Comparison of ENCODE assay signal across 8 cellular contexts in genomic region chr1:92584810-92585209, GRCh38.
DNase-seq lines count a peak whose midpoint lies in the region; ATAC-seq and TF ChIP-seq lines count a peak whose summit lies in the region.
"Not testable (repeated sequence)": the region's sequence is repeated elsewhere in the genome, so short reads cannot be mapped to it uniquely, and the experiment has no call there.

No MANE protein-coding gene starts in this region.

- TF ChIP-seq CTCF in Peyer's patch (IDR thresholded peaks at IDR 0.05): not testable (repeated sequence)

- peaks cover 8 to 12% (median 11%) of the 10 kb centered on the region in 11 experiments; a peak in 21 of 22 replicates for H3K9me3 ChIP-seq in BLaER1 treated with 17β-estradiol and CSF1 and Interleukin-3, amounts not matched to agents 10 nM and 100 nM (replicated peaks in 1 of 11)
- H3K9me3 ChIP-seq in Peyer's patch; skeletal muscle satellite cell (replicated peaks; ENCODE audit: low read length): not testable (repeated sequence)

- H3K27ac ChIP-seq in BLaER1 treated with 17β-estradiol and CSF1 and Interleukin-3, amounts not matched to agents 10 nM and 100 nM: peak overlapping the region in 9 of 11 experiments; percentile 36 to 76 (median 57); a peak in 13 of 22 replicates
- H3K27ac ChIP-seq in Peyer's patch: peak overlapping the region; percentile 18 to 59 (median 46)

- ATAC-seq in GM19395 (IDR thresholded peaks at IDR 0.05; ENCODE audit: unreplicated experiment): peak; percentile 21
- ATAC-seq in HG03135 (IDR thresholded peaks at IDR 0.05; ENCODE audit: unreplicated experiment): peak; percentile 4
- not testable (repeated sequence) for ATAC-seq in activated CD8-positive, alpha-beta T cell treated with anti-CD3 and anti-CD28 coated beads, Interleukin-2, amount 10 ng/mL, durations not matched to agents 7 days and 5 days; effector memory CD8-positive, alpha-beta T cell (replicated peaks)

- H3K9ac ChIP-seq in BLaER1 treated with 17β-estradiol and CSF1 and Interleukin-3, amounts not matched to agents 10 nM and 100 nM; skeletal muscle satellite cell (ENCODE audit: low read depth, low read length): not testable (repeated sequence)

- not testable (repeated sequence) for H4K20me1 ChIP-seq in BLaER1 treated with 17β-estradiol and CSF1 and Interleukin-3, amounts not matched to agents 10 nM and 100 nM

- H3K4me1 Mint-ChIP-seq in activated CD8-positive, alpha-beta T cell treated with anti-CD3 and anti-CD28 coated beads, Interleukin-2, amount 10 ng/mL, durations not matched to agents 7 days and 5 days (ENCODE audit: low read depth): peaks cover 51% of the 10 kb centered on the region
- peaks cover 60% of the 10 kb centered on the region for H3K4me1 Mint-ChIP-seq in activated naive CD4-positive, alpha-beta T cell treated with anti-CD3 and anti-CD28 coated beads, Interleukin-2, amount 10 ng/mL, durations not matched to agents 7 days and 5 days
- peaks cover 11 to 24% of the 10 kb centered on the region in 2 donors for H3K4me1 Mint-ChIP-seq in effector memory CD8-positive, alpha-beta T cell (ENCODE audit: low read depth in 2 of 2)

- not testable (repeated sequence) for H3K9me3 Mint-ChIP-seq in activated CD8-positive, alpha-beta T cell treated with anti-CD3 and anti-CD28 coated beads, Interleukin-2, amount 10 ng/mL, durations not matched to agents 7 days and 5 days (ENCODE audit: insufficient read depth); effector memory CD8-positive, alpha-beta T cell
- peaks cover 12% of the 10 kb centered on the region for H3K9me3 Mint-ChIP-seq in activated naive CD4-positive, alpha-beta T cell treated with anti-CD3 and anti-CD28 coated beads, Interleukin-2, amount 10 ng/mL, durations not matched to agents 7 days and 5 days

- not testable (repeated sequence) for H3K27me3 Mint-ChIP-seq in activated CD8-positive, alpha-beta T cell treated with anti-CD3 and anti-CD28 coated beads, Interleukin-2, amount 10 ng/mL, durations not matched to agents 7 days and 5 days (ENCODE audit: low read depth); activated naive CD4-positive, alpha-beta T cell treated with anti-CD3 and anti-CD28 coated beads, Interleukin-2, amount 10 ng/mL, durations not matched to agents 7 days and 5 days; effector memory CD8-positive, alpha-beta T cell

- peak overlapping the region in 4 of 11 experiments; percentile 32 to 43 (median 38); a peak in 4 of 22 replicates for H3K4me2 ChIP-seq in BLaER1 treated with 17β-estradiol and CSF1 and Interleukin-3, amounts not matched to agents 10 nM and 100 nM
- peak overlapping the region; percentile 70 for H3K4me2 ChIP-seq in skeletal muscle satellite cell (ENCODE audit: low read length)

- not testable (repeated sequence) for H3K4me3 ChIP-seq in BLaER1 treated with 17β-estradiol and CSF1 and Interleukin-3, amounts not matched to agents 10 nM and 100 nM; Peyer's patch; skeletal muscle satellite cell (ENCODE audit: low read length)

- peak overlapping the region; percentile 88 for H3K27ac Mint-ChIP-seq in activated CD8-positive, alpha-beta T cell treated with anti-CD3 and anti-CD28 coated beads, Interleukin-2, amount 10 ng/mL, durations not matched to agents 7 days and 5 days
- peak overlapping the region; percentile 96 for H3K27ac Mint-ChIP-seq in activated naive CD4-positive, alpha-beta T cell treated with anti-CD3 and anti-CD28 coated beads, Interleukin-2, amount 10 ng/mL, durations not matched to agents 7 days and 5 days
- peak overlapping the region; percentile 61 to 73 for H3K27ac Mint-ChIP-seq in effector memory CD8-positive, alpha-beta T cell

- peak overlapping the region; percentile 72 for H3K4me3 Mint-ChIP-seq in activated CD8-positive, alpha-beta T cell treated with anti-CD3 and anti-CD28 coated beads, Interleukin-2, amount 10 ng/mL, durations not matched to agents 7 days and 5 days
- H3K4me3 Mint-ChIP-seq in activated naive CD4-positive, alpha-beta T cell treated with anti-CD3 and anti-CD28 coated beads, Interleukin-2, amount 10 ng/mL, durations not matched to agents 7 days and 5 days: not testable (repeated sequence)
- H3K4me3 Mint-ChIP-seq in effector memory CD8-positive, alpha-beta T cell: peak overlapping the region; percentile 46 to 58

- peaks cover 0 to 45% (median 4%) of the 10 kb centered on the region in 11 experiments; a peak in 10 of 22 replicates for H3K36me3 ChIP-seq in BLaER1 treated with 17β-estradiol and CSF1 and Interleukin-3, amounts not matched to agents 10 nM and 100 nM
- not testable (repeated sequence) for H3K36me3 ChIP-seq in Peyer's patch; skeletal muscle satellite cell (ENCODE audit: insufficient read depth, low read length)

- CTCF ChIA-PET in activated CD8-positive, alpha-beta T cell treated with anti-CD3 and anti-CD28 coated beads, Interleukin-2, amount 10 ng/mL, durations not matched to agents 7 days and 5 days (lab: Charles Lee): interaction anchor here (1.5 to 4.0 kb wide), 2 partner anchors 100 to 274 kb away, joined by 3 to 29 read pairs; partner anchors contain the start of gene GFI1
- CTCF ChIA-PET in activated naive CD4-positive, alpha-beta T cell treated with anti-CD3 and anti-CD28 coated beads, Interleukin-2, amount 10 ng/mL, durations not matched to agents 7 days and 5 days (lab: Charles Lee): interaction anchor here (0.5 to 1.3 kb wide), 4 partner anchors 21 to 110 kb away, joined by 3 to 5 read pairs (median 4); no protein-coding TSS in a partner anchor

- POLR2A ChIA-PET in activated CD8-positive, alpha-beta T cell treated with anti-CD3 and anti-CD28 coated beads, Interleukin-2, amount 10 ng/mL, durations not matched to agents 7 days and 5 days (lab: Charles Lee): interaction anchor here (0.7 to 2.9 kb wide), 3 partner anchors 47 to 100 kb away, joined by 7 to 50 read pairs (median 17); partner anchors contain the start of gene GFI1

- H3K27me3 ChIP-seq in BLaER1 treated with 17β-estradiol and CSF1 and Interleukin-3, amounts not matched to agents 10 nM and 100 nM; Peyer's patch; skeletal muscle satellite cell (ENCODE audit: control insufficient read depth, insufficient read depth, low read length): not testable (repeated sequence)

- H3K4me1 ChIP-seq in BLaER1 treated with 17β-estradiol and CSF1 and Interleukin-3, amounts not matched to agents 10 nM and 100 nM: peaks cover 0 to 16% (median 6%) of the 10 kb centered on the region in 10 experiments; a peak in 9 of 20 replicates
- not testable (repeated sequence) for H3K4me1 ChIP-seq in Peyer's patch
- H3K4me1 ChIP-seq in skeletal muscle satellite cell (ENCODE audit: control insufficient read depth, insufficient read depth, low read length): peaks cover 34% of the 10 kb centered on the region

- peaks cover 27% of the 10 kb centered on the region for H3K36me3 Mint-ChIP-seq in activated CD8-positive, alpha-beta T cell treated with anti-CD3 and anti-CD28 coated beads, Interleukin-2, amount 10 ng/mL, durations not matched to agents 7 days and 5 days (ENCODE audit: low read depth)
- peaks cover 18% of the 10 kb centered on the region for H3K36me3 Mint-ChIP-seq in activated naive CD4-positive, alpha-beta T cell treated with anti-CD3 and anti-CD28 coated beads, Interleukin-2, amount 10 ng/mL, durations not matched to agents 7 days and 5 days
- H3K36me3 Mint-ChIP-seq in effector memory CD8-positive, alpha-beta T cell (ENCODE audit: insufficient read depth): not testable (repeated sequence)

- not testable (repeated sequence) for TF ChIP-seq POLR2A in Peyer's patch (IDR thresholded peaks at IDR 0.05)

- DNase-seq in Peyer's patch; activated CD8-positive, alpha-beta T cell treated with anti-CD3 and anti-CD28 coated beads, Interleukin-2, amount 10 ng/mL, durations not matched to agents 7 days and 5 days; activated naive CD4-positive, alpha-beta T cell treated with anti-CD3 and anti-CD28 coated beads, Interleukin-2, amount 10 ng/mL, durations not matched to agents 7 days and 5 days; effector memory CD8-positive, alpha-beta T cell: not testable (repeated sequence)
